Comparison of ENCODE assay signal across 13 cellular contexts in the genomic region with DNA sequence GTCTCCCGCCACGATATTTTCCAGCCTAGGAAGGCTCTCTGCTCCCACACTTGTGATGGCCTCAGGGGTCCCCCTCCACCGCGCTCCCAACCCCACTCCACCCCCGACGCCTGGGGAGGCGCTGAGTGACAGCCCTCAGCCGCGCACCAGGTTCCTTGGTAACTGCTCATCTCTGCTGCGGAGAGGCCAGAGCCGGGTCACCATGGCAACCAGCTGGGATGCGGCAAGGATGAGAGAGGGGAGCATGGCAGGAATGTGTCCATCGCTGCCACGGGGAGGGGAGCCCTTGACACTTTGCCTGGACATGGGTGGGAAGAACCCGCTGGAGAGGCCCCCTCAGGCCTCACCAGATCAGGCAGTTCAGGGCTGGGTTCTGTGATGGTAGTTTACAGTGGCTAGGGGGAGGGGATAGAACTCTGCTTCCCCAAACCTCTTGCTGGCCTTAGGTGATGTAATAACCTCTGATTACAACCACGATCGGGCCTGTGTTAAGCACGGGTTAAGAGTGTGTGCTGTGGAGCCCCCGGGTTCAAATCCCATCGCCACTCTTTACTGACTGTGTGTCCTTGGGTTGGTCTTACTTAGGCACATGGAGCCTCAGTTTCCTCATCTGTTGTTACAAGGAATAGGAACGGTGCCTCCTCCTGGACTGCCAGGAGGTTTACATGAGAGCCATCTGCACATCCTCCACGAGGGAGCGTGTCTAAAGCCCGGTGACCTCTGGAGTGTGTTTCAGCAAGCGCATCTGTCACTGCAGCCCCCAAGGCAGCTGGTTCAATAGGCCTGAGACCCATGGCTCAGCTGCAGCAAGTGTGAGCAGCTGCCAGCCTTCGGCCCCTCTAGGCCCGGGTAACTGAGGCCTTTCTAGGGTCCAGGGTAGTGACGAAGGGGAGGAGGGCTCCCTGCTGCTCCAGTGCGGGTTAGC. TPM values are rescaled to one million over a fixed set of nuclear protein-coding genes. Genes with fewer than 3 reads are reported as not detected.
DNase-seq lines count a peak whose midpoint lies in the region; ATAC-seq and TF ChIP-seq lines count a peak whose summit lies in the region.
"Had no signal": no experiment of that assay in that cellular context is flagged by ENCODE, and none has a peak within 500 bp of the region (broad histone marks: within the 10 kb centered on the region; RNA-seq: fewer than 3 reads in every experiment).

No MANE protein-coding gene starts in this region.

- ATAC-seq in GM21717 (IDR thresholded peaks at IDR 0.05; ENCODE audit: unreplicated experiment), result no peak
- ATAC-seq: heart right ventricle had no signal

- DNase-seq in DMS53 (lab: John Stamatoyannopoulos, UW) (peak; percentile 32), DMS53 treated with DMSO at 0.1 percent for 48 hours (lab: John Stamatoyannopoulos, UW; ENCODE audit: unreplicated experiment) (no peak), NCI-H2227 (lab: John Stamatoyannopoulos, UW; ENCODE audit: unreplicated experiment) (peak; percentile 91), anterior cingulate cortex (lab: John Stamatoyannopoulos, UW) (peak in 38 of 58 donors; percentile 2 to 78 (median 40)), nephron progenitor cell (peak; percentile 53), GM03348 (ENCODE audit: low spot score) (no peak), mucosa of gallbladder (ENCODE audit: low spot score) (no peak)
- DNase-seq: 8988T; activated naive CD8-positive, alpha-beta T cell treated with anti-CD3 and anti-CD28 coated beads for 36 hours; heart right ventricle; NCI-H774 had no signal

- H3K36me3 Mint-ChIP-seq in nephron progenitor cell (ENCODE audit: low read depth), result no peaks in the 10 kb centered on the region
- H3K36me3 Mint-ChIP-seq: activated naive CD8-positive, alpha-beta T cell treated with anti-CD3 and anti-CD28 coated beads for 36 hours had no signal

- peaks cover 11% of the 10 kb centered on the region for H3K27me3 Mint-ChIP-seq in nephron progenitor cell (ENCODE audit: low read depth, poor library complexity)

- peaks cover 24% of the 10 kb centered on the region for H3K4me1 Mint-ChIP-seq in nephron progenitor cell
- H3K4me1 Mint-ChIP-seq: activated naive CD8-positive, alpha-beta T cell treated with anti-CD3 and anti-CD28 coated beads for 36 hours had no signal

- no peak overlapping the region for H3K27ac Mint-ChIP-seq in nephron progenitor cell
- H3K27ac Mint-ChIP-seq: activated naive CD8-positive, alpha-beta T cell treated with anti-CD3 and anti-CD28 coated beads for 36 hours; T-helper 1 cell treated with Interleukin-12 subunit alpha and Interleukin-12 subunit beta and Interleukin-4 antibody, amounts not matched to agents 30 μg/mL and 1 μg/mL, for 36 hours had no signal

- no peak overlapping the region for H3K4me3 Mint-ChIP-seq in nephron progenitor cell
- H3K4me3 Mint-ChIP-seq: activated naive CD8-positive, alpha-beta T cell treated with anti-CD3 and anti-CD28 coated beads for 36 hours; T-helper 1 cell treated with Interleukin-12 subunit alpha and Interleukin-12 subunit beta and Interleukin-4 antibody, amounts not matched to agents 30 μg/mL and 1 μg/mL, for 36 hours had no signal

- no peak for TF ChIP-seq CTCF in nephron progenitor cell (IDR thresholded peaks at IDR 0.05)

- no peaks in the 10 kb centered on the region for H3K9me3 Mint-ChIP-seq in nephron progenitor cell
- H3K9me3 Mint-ChIP-seq: activated naive CD8-positive, alpha-beta T cell treated with anti-CD3 and anti-CD28 coated beads for 36 hours; T-helper 1 cell treated with Interleukin-12 subunit alpha and Interleukin-12 subunit beta and Interleukin-4 antibody, amounts not matched to agents 30 μg/mL and 1 μg/mL, for 36 hours had no signal

RNA-seq across cellular contexts. Expression of gene KIF17, which starts 6.3 kb away (rescaled TPM):
- 4.7 TPM for total RNA-seq in mucosa of gallbladder

RNA-seq across cellular contexts. Expression of gene SH2D5, which starts 21.0 kb away (rescaled TPM):
- total RNA-seq in mucosa of gallbladder, result 0.23 TPM

RNA-seq across cellular contexts. Expression of gene DDOST, which starts 50.4 kb away (rescaled TPM):
- 200 TPM for total RNA-seq in mucosa of gallbladder

Comparison
In these comparisons a context has a peak if more than half of its experiments do, and no peak if none do; other contexts are left out.
1. DNase-seq: peak in DMS53 (single experiment), NCI-H2227 (single experiment), anterior cingulate cortex (38 of 58) and nephron progenitor cell (single experiment); none in DMS53 treated with DMSO at 0.1 percent for 48 hours (single experiment), GM03348 (single experiment) and mucosa of gallbladder (single experiment).